13 cellular contexts compared by ENCODE assay signal in the genomic region with DNA sequence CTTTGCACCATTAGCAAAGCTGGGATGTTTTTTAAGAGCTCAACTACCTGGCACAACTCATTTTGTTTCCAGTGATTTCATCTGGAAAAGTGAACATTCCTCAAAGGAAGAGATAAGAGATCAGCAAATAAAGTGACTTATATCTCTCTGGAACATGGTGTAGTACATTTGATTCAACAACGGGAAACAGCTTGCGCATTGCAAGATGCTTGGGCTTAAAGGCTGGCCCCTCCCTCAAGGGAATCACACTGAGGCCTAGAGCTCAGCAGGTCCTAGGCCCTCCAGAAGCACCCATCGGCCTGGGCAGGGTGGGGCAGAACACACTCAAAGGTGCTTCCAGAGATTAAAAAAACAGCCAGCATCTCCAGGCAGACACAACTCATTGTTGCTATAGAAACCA.
DNase-seq lines count a peak whose midpoint lies in the region; ATAC-seq and TF ChIP-seq lines count a peak whose summit lies in the region.
"Had no signal": no experiment of that assay in that cellular context is flagged by ENCODE, and none has a peak within 500 bp of the region (broad histone marks: within the 10 kb centered on the region; RNA-seq: fewer than 3 reads in every experiment).

No MANE protein-coding gene starts in this region.

- peaks cover 0 to 5% (median 4%) of the 10 kb centered on the region in 3 donors for H3K36me3 Mint-ChIP-seq in immature natural killer cell
- H3K36me3 Mint-ChIP-seq in stimulated activated memory B cell treated with anti-CD40 and anti-IgM and Interleukin-4, amounts not matched to agents 10 μg/mL and 1 μg/mL and 100 μg/mL, for 72 hours = no peaks in the 10 kb centered on the region
- H3K36me3 Mint-ChIP-seq: activated naive CD4-positive, alpha-beta T cell treated with anti-CD3 and anti-CD28 coated beads, Interleukin-2, amount 10 ng/mL, durations not matched to agents 7 days and 5 days had no signal

- H3K9me3 Mint-ChIP-seq in immature natural killer cell = no peaks in the 10 kb centered on the region
- H3K9me3 Mint-ChIP-seq in stimulated activated memory B cell treated with anti-CD40 and anti-IgM and Interleukin-4, amounts not matched to agents 10 μg/mL and 1 μg/mL and 100 μg/mL, for 72 hours = no peaks in the 10 kb centered on the region
- H3K9me3 Mint-ChIP-seq: activated naive CD4-positive, alpha-beta T cell treated with anti-CD3 and anti-CD28 coated beads, Interleukin-2, amount 10 ng/mL, durations not matched to agents 7 days and 5 days had no signal

- ATAC-seq in stimulated activated memory B cell treated with anti-CD40 and anti-IgM and Interleukin-4, amounts not matched to agents 10 μg/mL and 1 μg/mL and 100 μg/mL, for 72 hours = no peak
- ATAC-seq in HG02798 (IDR thresholded peaks at IDR 0.05; ENCODE audit: poor library complexity, unreplicated experiment) = no peak

- H3K27ac Mint-ChIP-seq in immature natural killer cell = peak overlapping the region; percentile 19 to 78 (median 65)
- H3K27ac Mint-ChIP-seq in stimulated activated memory B cell treated with anti-CD40 and anti-IgM and Interleukin-4, amounts not matched to agents 10 μg/mL and 1 μg/mL and 100 μg/mL, for 72 hours = peak overlapping the region; percentile 92
- H3K27ac Mint-ChIP-seq: activated naive CD4-positive, alpha-beta T cell treated with anti-CD3 and anti-CD28 coated beads, Interleukin-2, amount 10 ng/mL, durations not matched to agents 7 days and 5 days had no signal

- no peaks in the 10 kb centered on the region for H3K36me3 ChIP-seq in tibial nerve
- H3K36me3 ChIP-seq: vagina had no signal

- H3K27me3 Mint-ChIP-seq in immature natural killer cell (ENCODE audit: low read depth in 3 of 3) = peaks cover 3 to 8% (median 4%) of the 10 kb centered on the region in 3 donors
- H3K27me3 Mint-ChIP-seq in stimulated activated memory B cell treated with anti-CD40 and anti-IgM and Interleukin-4, amounts not matched to agents 10 μg/mL and 1 μg/mL and 100 μg/mL, for 72 hours = no peaks in the 10 kb centered on the region
- H3K27me3 Mint-ChIP-seq: activated naive CD4-positive, alpha-beta T cell treated with anti-CD3 and anti-CD28 coated beads, Interleukin-2, amount 10 ng/mL, durations not matched to agents 7 days and 5 days had no signal

- TF ChIP-seq CTCF in HL-60 (IDR thresholded peaks at IDR 0.05; ENCODE audit: insufficient read depth, low read length) = no peak
- no peak for TF ChIP-seq CTCF in tibial nerve (IDR thresholded peaks at IDR 0.05)

- DNase-seq in HL-60 (ENCODE audit: low read depth in 1 of 2, low spot score in 1 of 2) (peak in 1 of 2 experiments; percentile 29), immature natural killer cell (no peak), tibial nerve (ENCODE audit: low spot score in 2 of 2) (no peak)
- DNase-seq in NK-92 treated with Interleukin-12 subunit alpha and Interleukin-12 subunit beta, amount 100 ng/mL, for 24 hours (lab: John Stamatoyannopoulos, UW) = no peak
- no peak for DNase-seq in stimulated activated CD4-positive, alpha-beta T cell treated with anti-CD3 and anti-CD28 coated beads, Interleukin-15, amount 100 ng/mL, for 24 hours
- DNase-seq: activated CD4-positive, alpha-beta T cell treated with anti-CD3 and anti-CD28 coated beads, Interleukin-2, amount 50 U/mL, for 4 hours; activated naive CD4-positive, alpha-beta T cell treated with anti-CD3 and anti-CD28 coated beads, Interleukin-2, amount 10 ng/mL, durations not matched to agents 7 days and 5 days; DMS 273 treated with DMSO at 0.1 percent for 48 hours; NCI-H526 treated with DMSO at 0.1 percent for 48 hours had no signal

- no peaks in the 10 kb centered on the region for H3K9me3 ChIP-seq in tibial nerve
- H3K9me3 ChIP-seq: vagina had no signal

- H3K4me1 Mint-ChIP-seq in immature natural killer cell = peaks cover 50 to 59% of the 10 kb centered on the region in 2 donors
- H3K4me1 Mint-ChIP-seq in stimulated activated memory B cell treated with anti-CD40 and anti-IgM and Interleukin-4, amounts not matched to agents 10 μg/mL and 1 μg/mL and 100 μg/mL, for 72 hours = peaks cover 80% of the 10 kb centered on the region

- no peaks in the 10 kb centered on the region for H3K27me3 ChIP-seq in HL-60 (ENCODE audit: insufficient read depth, poor library complexity, severe bottlenecking)
- no peaks in the 10 kb centered on the region for H3K27me3 ChIP-seq in tibial nerve
- H3K27me3 ChIP-seq: vagina had no signal

- TF ChIP-seq EP300 in tibial nerve (IDR thresholded peaks at IDR 0.05) = no peak

- H3K27ac ChIP-seq in HL-60 (replicated peaks) = peak overlapping the region; percentile 15
- H3K27ac ChIP-seq in angular gyrus (ENCODE audit: low read depth, low read length) = peak overlapping the region; percentile 24
- peak overlapping the region in 2 of 4 donors; percentile 31 to 45 for H3K27ac ChIP-seq in tibial nerve
- H3K27ac ChIP-seq: vagina had no signal

- H3K4me1 ChIP-seq in tibial nerve = peaks cover 3 to 61% (median 38%) of the 10 kb centered on the region in 4 donors

- H3K4me3 ChIP-seq in HL-60 (replicated peaks; ENCODE audit: insufficient read depth, low read length) = no peak overlapping the region
- no peak overlapping the region for H3K4me3 ChIP-seq in tibial nerve
- H3K4me3 ChIP-seq: vagina had no signal

- H3K4me3 Mint-ChIP-seq in immature natural killer cell = peak overlapping the region in 4 of 5 donors; percentile 19 to 65 (median 56)
- H3K4me3 Mint-ChIP-seq in stimulated activated memory B cell treated with anti-CD40 and anti-IgM and Interleukin-4, amounts not matched to agents 10 μg/mL and 1 μg/mL and 100 μg/mL, for 72 hours = no peak overlapping the region
- H3K4me3 Mint-ChIP-seq: activated naive CD4-positive, alpha-beta T cell treated with anti-CD3 and anti-CD28 coated beads, Interleukin-2, amount 10 ng/mL, durations not matched to agents 7 days and 5 days had no signal

- TF ChIP-seq POLR2A in tibial nerve (IDR thresholded peaks at IDR 0.05) = no peak

- WGBS in tibial nerve, 2 donors = 68 to 78% methylated on average over 3 of the region's 3 CpGs
